Comparison of ENCODE assay signal across 21 cellular contexts in the genomic region with DNA sequence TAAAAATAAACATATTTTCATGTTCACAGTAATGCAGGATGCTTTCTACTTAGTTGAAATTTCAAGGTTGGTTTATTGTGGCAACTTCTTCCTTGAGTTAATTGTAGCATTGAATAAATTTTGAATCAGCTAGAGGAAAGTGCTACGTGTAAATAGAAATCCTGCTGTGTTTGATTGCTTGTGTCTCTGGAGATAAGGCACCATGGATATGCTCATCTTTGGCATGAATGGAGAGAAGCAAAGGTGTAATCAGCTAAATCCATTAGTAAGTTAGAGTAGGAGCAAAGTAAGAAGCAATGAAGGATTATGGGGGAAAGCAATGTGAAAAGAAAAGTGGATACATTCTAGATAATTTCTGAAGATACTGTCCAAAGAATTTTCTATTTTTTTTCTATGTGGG.
DNase-seq lines count a peak whose midpoint lies in the region; ATAC-seq and TF ChIP-seq lines count a peak whose summit lies in the region.
"Had no signal": no experiment of that assay in that cellular context is flagged by ENCODE, and none has a peak within 500 bp of the region (broad histone marks: within the 10 kb centered on the region; RNA-seq: fewer than 3 reads in every experiment).

No MANE protein-coding gene starts in this region.

- H3K4me1 Mint-ChIP-seq in type B pancreatic cell (ENCODE audit: unreplicated experiment) = no peaks in the 10 kb centered on the region
- H3K4me1 Mint-ChIP-seq in stimulated activated naive CD8-positive, alpha-beta T cell treated with anti-CD3 and anti-CD28 coated beads, Interleukin-15, amount 100 ng/mL, for 72 hours = peaks cover 32% of the 10 kb centered on the region

- no peak overlapping the region for H3K23ac ChIP-seq in mesendoderm (ENCODE audit: low read length)

- H2BK15ac ChIP-seq in mesendoderm (replicated peaks; ENCODE audit: low read depth) = no peak overlapping the region

- no peaks in the 10 kb centered on the region for H3K9me3 ChIP-seq in upper lobe of left lung
- H3K9me3 ChIP-seq: Caco-2, HAP-1 had no signal

- H3K79me1 ChIP-seq in mesendoderm (ENCODE audit: low read length) = no peaks in the 10 kb centered on the region

- H3K4ac ChIP-seq in mesendoderm (ENCODE audit: low read depth, low read length) = no peak overlapping the region

- TF ChIP-seq POLR2A in upper lobe of left lung (IDR thresholded peaks at IDR 0.05) = no peak

- H2AK5ac ChIP-seq in mesendoderm (ENCODE audit: low read length) = no peak overlapping the region

- H3K27ac Mint-ChIP-seq in type B pancreatic cell = no peak overlapping the region
- no peak overlapping the region for H3K27ac Mint-ChIP-seq in stimulated activated naive CD8-positive, alpha-beta T cell treated with anti-CD3 and anti-CD28 coated beads, Interleukin-15, amount 100 ng/mL, for 72 hours
- H3K27ac Mint-ChIP-seq: B cell; CD8-positive, alpha-beta T cell; HFFc6 had no signal

- no peak overlapping the region for H3K27ac ChIP-seq in mesendoderm (ENCODE audit: low read depth, low read length)
- H3K27ac ChIP-seq in upper lobe of left lung = no peak overlapping the region
- H3K27ac ChIP-seq: 22Rv1, BLaER1, C4-2B had no signal

- H3K79me2 ChIP-seq in mesendoderm (ENCODE audit: control insufficient read depth, insufficient read depth, low read length) = no peaks in the 10 kb centered on the region

- H3K4me2 ChIP-seq in mesendoderm (ENCODE audit: low read length) = no peak overlapping the region
- H3K4me2 ChIP-seq: BLaER1 had no signal

- H2BK5ac ChIP-seq in mesendoderm (ENCODE audit: low read length) = no peak overlapping the region

- H3K9ac ChIP-seq in mesendoderm (ENCODE audit: low read length) = no peak overlapping the region
- H3K9ac ChIP-seq: BLaER1 had no signal

- H3K36me3 Mint-ChIP-seq in type B pancreatic cell = no peaks in the 10 kb centered on the region
- H3K36me3 Mint-ChIP-seq: CD4-positive, CD25-positive, alpha-beta regulatory T cell; CD8-positive, alpha-beta T cell had no signal

- H3K4me1 ChIP-seq in mesendoderm (ENCODE audit: control insufficient read depth, low read depth, low read length) (no peaks in the 10 kb centered on the region), upper lobe of left lung (no peaks in the 10 kb centered on the region)
- H3K4me1 ChIP-seq: BLaER1, HAP-1 had no signal

- WGBS in mesendoderm (ENCODE audit: extremely low coverage, insufficient coverage, low lambda C conversion rate) = no CpG with 5 or more reads among the region's 1 CpG
- WGBS in upper lobe of left lung, 2 donors = 81 to 86% methylated on average over 1 of the region's 1 CpG

- no peak overlapping the region for H3K18ac ChIP-seq in mesendoderm (ENCODE audit: low read length)

- H4K8ac ChIP-seq in mesendoderm (ENCODE audit: low read depth, low read length) = no peak overlapping the region

- TF ChIP-seq CTCF in type B pancreatic cell (conservative IDR thresholded peaks at IDR 0.05) (no peak), upper lobe of left lung (IDR thresholded peaks at IDR 0.05) (no peak)

- TF ChIP-seq EP300 in upper lobe of left lung (IDR thresholded peaks at IDR 0.05) = no peak

- no peak overlapping the region for H4K5ac ChIP-seq in mesendoderm (ENCODE audit: low read length)

- no peak overlapping the region for H3K56ac ChIP-seq in mesendoderm (ENCODE audit: low read length)

- H3K4me3 Mint-ChIP-seq in type B pancreatic cell = no peak overlapping the region
- H3K4me3 Mint-ChIP-seq in stimulated activated naive CD8-positive, alpha-beta T cell treated with anti-CD3 and anti-CD28 coated beads, Interleukin-15, amount 100 ng/mL, for 72 hours = no peak overlapping the region
- H3K4me3 Mint-ChIP-seq: B cell; CD4-positive, CD25-positive, alpha-beta regulatory T cell; CD8-positive, alpha-beta T cell; HFFc6 had no signal

- no peaks in the 10 kb centered on the region for H3K27me3 Mint-ChIP-seq in type B pancreatic cell
- H3K27me3 Mint-ChIP-seq in stimulated activated naive CD8-positive, alpha-beta T cell treated with anti-CD3 and anti-CD28 coated beads, Interleukin-15, amount 100 ng/mL, for 72 hours = no peaks in the 10 kb centered on the region
- H3K27me3 Mint-ChIP-seq: B cell had no signal

- no peak overlapping the region for H3K4me3 ChIP-seq in mesendoderm (ENCODE audit: low read length)
- H3K4me3 ChIP-seq in upper lobe of left lung = no peak overlapping the region
- H3K4me3 ChIP-seq: BLaER1, HAP-1 had no signal

- peak; percentile 35 for DNase-seq in NCI-H748 (lab: John Stamatoyannopoulos, UW; ENCODE audit: unreplicated experiment)
- no peak for DNase-seq in NCI-H748 treated with DMSO at 0.1 percent for 48 hours (lab: John Stamatoyannopoulos, UW)
- peak; percentile 46 for DNase-seq in NCI-H146 (lab: John Stamatoyannopoulos, UW)
- DNase-seq in NCI-H2227 treated with DMSO at 0.1 percent for 48 hours (lab: John Stamatoyannopoulos, UW) = peak; percentile 30
- peak; percentile 50 for DNase-seq in mesendoderm
- DNase-seq in type B pancreatic cell (ENCODE audit: extremely low spot score, unreplicated experiment) = no peak
- no peak for DNase-seq in stimulated activated naive CD8-positive, alpha-beta T cell treated with anti-CD3 and anti-CD28 coated beads, Interleukin-15, amount 100 ng/mL, for 72 hours
- no peak for DNase-seq in upper lobe of left lung
- DNase-seq: Caco-2; CD4-positive, CD25-positive, alpha-beta regulatory T cell; CD8-positive, alpha-beta T cell; DMS 273 treated with DMSO at 0.1 percent for 48 hours; DMS79; GF-D8; GOT3; HFFc6 had no signal

- no peaks in the 10 kb centered on the region for H3K36me3 ChIP-seq in mesendoderm (ENCODE audit: control insufficient read depth, insufficient read depth, low read length)
- no peaks in the 10 kb centered on the region for H3K36me3 ChIP-seq in upper lobe of left lung
- H3K36me3 ChIP-seq: BLaER1, HAP-1 had no signal

- no peak for ATAC-seq in stimulated activated naive CD8-positive, alpha-beta T cell treated with anti-CD3 and anti-CD28 coated beads, Interleukin-15, amount 100 ng/mL, for 72 hours
- ATAC-seq in upper lobe of left lung (ENCODE audit: low FRiP score in 2 of 2) = no peak
- ATAC-seq: CD8-positive, alpha-beta T cell had no signal

- H2BK120ac ChIP-seq in mesendoderm (ENCODE audit: low read depth, low read length) = no peak overlapping the region

- no peaks in the 10 kb centered on the region for H3K9me3 Mint-ChIP-seq in type B pancreatic cell
- H3K9me3 Mint-ChIP-seq in stimulated activated naive CD8-positive, alpha-beta T cell treated with anti-CD3 and anti-CD28 coated beads, Interleukin-15, amount 100 ng/mL, for 72 hours = peaks cover 10 to 12% of the 10 kb centered on the region in 2 donors

- H3K27me3 ChIP-seq in mesendoderm (ENCODE audit: insufficient read depth, low read length, poor library complexity) (no peaks in the 10 kb centered on the region), upper lobe of left lung (no peaks in the 10 kb centered on the region)
- H3K27me3 ChIP-seq: BLaER1 had no signal

Comparison
In these comparisons a context has a peak if more than half of its experiments do, and no peak if none do; other contexts are left out.
1. DNase-seq: peak in NCI-H748 (single experiment), NCI-H146 (single experiment), NCI-H2227 treated with DMSO at 0.1 percent for 48 hours (single experiment) and mesendoderm (single experiment); none in NCI-H748 treated with DMSO at 0.1 percent for 48 hours (single experiment), type B pancreatic cell (single experiment), stimulated activated naive CD8-positive, alpha-beta T cell treated with anti-CD3 and anti-CD28 coated beads, Interleukin-15, amount 100 ng/mL, for 72 hours (0 of 2) and upper lobe of left lung (0 of 2).